ENCODE assay signal across 1 cellular context in genomic region chr14:105142651-105143450, GRCh38.
TF ChIP-seq lines count a peak whose summit lies in the region.

No MANE protein-coding gene starts in this region.

TF ChIP-seq in SK-N-SH, 30 proteins besides CTCF, POLR2A, EP300 and RAD21 (continued from another document):
- TF ChIP-seq, protein P1, sequence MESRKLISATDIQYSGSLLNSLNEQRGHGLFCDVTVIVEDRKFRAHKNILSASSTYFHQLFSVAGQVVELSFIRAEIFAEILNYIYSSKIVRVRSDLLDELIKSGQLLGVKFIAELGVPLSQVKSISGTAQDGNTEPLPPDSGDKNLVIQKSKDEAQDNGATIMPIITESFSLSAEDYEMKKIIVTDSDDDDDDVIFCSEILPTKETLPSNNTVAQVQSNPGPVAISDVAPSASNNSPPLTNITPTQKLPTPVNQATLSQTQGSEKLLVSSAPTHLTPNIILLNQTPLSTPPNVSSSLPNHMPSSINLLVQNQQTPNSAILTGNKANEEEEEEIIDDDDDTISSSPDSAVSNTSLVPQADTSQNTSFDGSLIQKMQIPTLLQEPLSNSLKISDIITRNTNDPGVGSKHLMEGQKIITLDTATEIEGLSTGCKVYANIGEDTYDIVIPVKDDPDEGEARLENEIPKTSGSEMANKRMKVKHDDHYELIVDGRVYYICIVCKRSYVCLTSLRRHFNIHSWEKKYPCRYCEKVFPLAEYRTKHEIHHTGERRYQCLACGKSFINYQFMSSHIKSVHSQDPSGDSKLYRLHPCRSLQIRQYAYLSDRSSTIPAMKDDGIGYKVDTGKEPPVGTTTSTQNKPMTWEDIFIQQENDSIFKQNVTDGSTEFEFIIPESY (IDR thresholded peaks at IDR 0.05; ENCODE audit: borderline replicate concordance, low read depth) = no peak
- no peak for TF ChIP-seq POLR2AphosphoS5 (IDR thresholded peaks at IDR 0.05; ENCODE audit: low read depth, low read length)
TF ChIP-seq in SK-N-SH: peak in this region for 0.
